In genomic region chr19:39679056-39679790, GRCh38 we compare ENCODE assay signal across 1 cellular context.
TF ChIP-seq lines count a peak whose summit lies in the region.

No MANE protein-coding gene starts in this region.

TF ChIP-seq in GM23338, 12 proteins besides CTCF, POLR2A, EP300 and RAD21 (continued from another document):
- TF ChIP-seq ZNF462 (CRISPR knock-in tag; IDR thresholded peaks at IDR 0.05) (no peak), EZH2 (IDR thresholded peaks at IDR 0.05; ENCODE audit: low read depth, unreplicated experiment) (no peak), NANOG (IDR thresholded peaks at IDR 0.05; ENCODE audit: borderline replicate concordance) (no peak), EZH2phosphoT487 (IDR thresholded peaks at IDR 0.05; ENCODE audit: unreplicated experiment) (no peak), REST (IDR thresholded peaks at IDR 0.05; ENCODE audit: unreplicated experiment) (no peak), STAT1 (IDR thresholded peaks at IDR 0.05; ENCODE audit: unreplicated experiment) (no peak), POLR2AphosphoS5 (IDR thresholded peaks at IDR 0.05; ENCODE audit: low read depth) (no peak), CREB1 (CRISPR knock-in tag; IDR thresholded peaks at IDR 0.05; ENCODE audit: low read depth) (no peak), JUNB (IDR thresholded peaks at IDR 0.05; ENCODE audit: unreplicated experiment) (no peak), ETS1 (IDR thresholded peaks at IDR 0.05) (no peak)
